ENCODE assay signal across 35 cellular contexts in the genomic region with DNA sequence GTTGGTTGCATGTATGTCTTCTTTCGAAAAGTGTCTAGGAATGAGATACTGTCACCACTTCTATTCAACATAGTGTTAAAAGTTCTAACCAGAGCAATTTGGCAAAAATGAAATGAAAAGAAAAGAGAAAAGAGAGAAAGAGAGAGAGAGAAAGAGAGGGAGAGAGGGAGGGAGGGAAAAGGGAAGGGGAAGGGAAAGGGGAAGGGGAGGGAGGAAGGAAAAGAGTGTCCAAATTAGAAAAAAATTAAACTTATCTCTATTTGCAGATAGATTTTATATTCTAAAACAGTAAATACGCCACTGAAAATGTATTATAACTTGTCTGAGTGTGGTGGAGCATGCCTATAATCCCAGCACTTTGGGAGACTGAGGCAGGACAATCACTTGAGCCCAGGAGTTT. TPM values are rescaled to one million over a fixed set of nuclear protein-coding genes. Genes with fewer than 3 reads are reported as not detected.
"Had no signal": no experiment of that assay in that cellular context is flagged by ENCODE, and none has a peak within 500 bp of the region (broad histone marks: within the 10 kb centered on the region; RNA-seq: fewer than 3 reads in every experiment).

No MANE protein-coding gene starts in this region.

- FAIRE-seq: astrocyte, TTC549 had no signal

- H3K27ac ChIP-seq: adrenal gland, body of pancreas, brain microvascular endothelial cell, breast epithelium, VCaP had no signal

- ATAC-seq: activated CD8-positive, alpha-beta T cell treated with anti-CD3 and anti-CD28 coated beads for 36 hours; activated naive CD4-positive, alpha-beta T cell treated with anti-CD3 and anti-CD28 coated beads, Interleukin-2, amount 50 U/mL, for 72 hours; activated T-cell treated with anti-CD3 and anti-CD28 coated beads, Interleukin-2, amount 50 U/mL, for 4 hours; activated T-cell treated with anti-CD3 and anti-CD28 coated beads, Interleukin-2, amount 50 U/mL, for 72 hours; activated T-helper 17 cell treated with anti-CD3 and anti-CD28 coated beads, Interleukin-2, amount 50 U/mL, for 72 hours; body of pancreas had no signal

- H3K27me3 ChIP-seq: adrenal gland, body of pancreas, brain microvascular endothelial cell, breast epithelium had no signal

- H3K9me3 ChIP-seq: adrenal gland, body of pancreas, breast epithelium had no signal

- H3K4me1 ChIP-seq: adrenal gland, breast epithelium had no signal

- H3K4me3 ChIP-seq: adrenal gland, body of pancreas, breast epithelium had no signal

- DNase-seq: activated B cell treated with CpG ODN at 0.5 μM for 24 hours; activated CD4-positive, alpha-beta memory T cell treated with anti-CD3 and anti-CD28 coated beads for 36 hours; activated CD4-positive, alpha-beta T cell treated with anti-CD3 and anti-CD28 coated beads, Interleukin-2, amount 10 ng/mL, durations not matched to agents 24 days and 14 days; activated CD4-positive, alpha-beta T cell treated with anti-CD3 and anti-CD28 coated beads, Interleukin-2, amount 50 U/mL, for 1 hour; activated CD4-positive, alpha-beta T cell treated with anti-CD3 and anti-CD28 coated beads, Interleukin-2, amount 50 U/mL, for 4 hours; activated CD4-positive, CD25-positive, alpha-beta regulatory T cell treated with anti-CD3 and anti-CD28 coated beads, Interleukin-2, amount 50 U/mL, for 72 hours; activated CD8-positive, alpha-beta memory T cell treated with anti-CD3 and anti-CD28 coated beads, Interleukin-2, amount 50 U/mL, for 4 hours; activated CD8-positive, alpha-beta T cell treated with anti-CD3 and anti-CD28 coated beads for 36 hours; activated effector memory CD4-positive, alpha-beta T cell treated with anti-CD3 and anti-CD28 coated beads, Interleukin-2, amount 50 U/mL, for 16 hours; activated gamma-delta T cell treated with Interleukin-2 at 50 U/mL for 16 hours; activated naive CD4-positive, alpha-beta T cell; activated naive CD4-positive, alpha-beta T cell treated with anti-CD3 and anti-CD28 coated beads, Interleukin-2, amount 10 ng/mL, durations not matched to agents 7 days and 5 days; activated naive CD8-positive, alpha-beta T cell treated with anti-CD3 and anti-CD28 coated beads for 36 hours; activated T-cell treated with anti-CD3 and anti-CD28 coated beads for 4 hours; activated T-cell treated with anti-CD3 and anti-CD28 coated beads, Interleukin-2, amount 50 U/mL, for 1 hour; activated T-cell treated with anti-CD3 and anti-CD28 coated beads, Interleukin-2, amount 50 U/mL, for 4 hours; activated T-cell treated with anti-CD3 and anti-CD28 coated beads, Interleukin-2, amount 50 U/mL, for 72 hours; amniotic stem cell; aorta; body of pancreas; brain microvascular endothelial cell; central memory CD4-positive, alpha-beta T cell; T-helper 1 cell; T-helper 2 cell; T-helper 9 cell had no signal

- H3K36me3 ChIP-seq: adrenal gland, brain microvascular endothelial cell, breast epithelium had no signal

RNA-seq across cellular contexts. Expression of a gene that starts 16.4 kb away (rescaled TPM):
- total RNA-seq: activated B cell treated with CpG ODN at 0.5 μM for 24 hours; activated CD4-positive, alpha-beta T cell treated with anti-CD3 and anti-CD28 coated beads, Interleukin-2, amount 10 ng/mL, durations not matched to agents 24 days and 14 days; activated CD8-positive, alpha-beta memory T cell treated with anti-CD3 and anti-CD28 coated beads for 36 hours; activated naive CD8-positive, alpha-beta T cell treated with anti-CD3 and anti-CD28 coated beads for 36 hours; activated T-helper 1 cell treated with anti-CD3 and anti-CD28 coated beads, Interleukin-12 subunit alpha, Interleukin-12 subunit beta, Interleukin-2, Interleukin-4 antibody, amounts not matched to agents 30 ng/mL and 10 ng/mL and 1 ng/mL, durations not matched to agents 14 hours and 24 hours and 36 hours; cerebellum had no signal
